Comparison of ENCODE assay signal across 19 cellular contexts in genomic region chr15:90599116-90599515, GRCh38.
DNase-seq lines count a peak whose midpoint lies in the region; ATAC-seq and TF ChIP-seq lines count a peak whose summit lies in the region.
"Had no signal": no experiment of that assay in that cellular context is flagged by ENCODE, and none has a peak within 500 bp of the region (broad histone marks: within the 10 kb centered on the region; RNA-seq: fewer than 3 reads in every experiment).

No MANE protein-coding gene starts in this region.

- H3K9me3 ChIP-seq in T-helper 17 cell (ENCODE audit: control insufficient read depth, low read length, poor library complexity, severe bottlenecking) (no peaks in the 10 kb centered on the region), SK-N-SH (no peaks in the 10 kb centered on the region)
- H3K9me3 ChIP-seq: psoas muscle, spleen, uterus had no signal

- H3K9me3 Mint-ChIP-seq in activated CD4-positive, alpha-beta T cell treated with anti-CD3 and anti-CD28 coated beads, Interleukin-2, amount 10 ng/mL, durations not matched to agents 7 days and 5 days = peaks cover 3% of the 10 kb centered on the region
- H3K9me3 Mint-ChIP-seq in central memory CD8-positive, alpha-beta T cell = no peaks in the 10 kb centered on the region
- H3K9me3 Mint-ChIP-seq in stimulated activated memory B cell treated with anti-CD40 and anti-IgM and Interleukin-4, amounts not matched to agents 10 μg/mL and 1 μg/mL and 100 μg/mL, for 72 hours = no peaks in the 10 kb centered on the region
- H3K9me3 Mint-ChIP-seq: neural crest cell; stimulated activated naive B cell treated with anti-CD40 and anti-IgM and Interleukin-4, amounts not matched to agents 10 μg/mL and 1 μg/mL and 100 μg/mL, for 72 hours had no signal

- H3K9me2 ChIP-seq in SK-N-SH = no peaks in the 10 kb centered on the region

- no peaks in the 10 kb centered on the region for H3F3A ChIP-seq in SK-N-SH (replicated peaks; ENCODE audit: insufficient read depth)

- H3K4me2 ChIP-seq in SK-N-SH = no peak overlapping the region

- H3K4me3 ChIP-seq in SK-N-SH (ENCODE audit: low read depth in 2 of 2, low read length in 1 of 2) = no peak overlapping the region
- H3K4me3 ChIP-seq: psoas muscle, spleen, uterus had no signal

- H2AFZ ChIP-seq in SK-N-SH (ENCODE audit: low read depth) = no peak overlapping the region

- H4K20me1 ChIP-seq in SK-N-SH (ENCODE audit: insufficient read depth) = no peaks in the 10 kb centered on the region

- TF ChIP-seq RAD21 in SK-N-SH (IDR thresholded peaks at IDR 0.05; ENCODE audit: low read length) = no peak

- H3K27ac ChIP-seq in SK-N-SH (ENCODE audit: low read depth in 2 of 2, low read length in 1 of 2) = no peak overlapping the region

- H3K9ac ChIP-seq in SK-N-SH = no peak overlapping the region

- H3K4me1 ChIP-seq in SK-N-SH (ENCODE audit: control insufficient read depth in 1 of 2, insufficient read depth in 2 of 2, low read depth in 1 of 2, low read length in 1 of 2) = peaks cover 0 to 7% of the 10 kb centered on the region in 2 experiments; a peak in 1 of 4 replicates
- H3K4me1 ChIP-seq: uterus had no signal

- H3K4me3 Mint-ChIP-seq in activated CD4-positive, alpha-beta T cell treated with anti-CD3 and anti-CD28 coated beads, Interleukin-2, amount 10 ng/mL, durations not matched to agents 7 days and 5 days = peak overlapping the region; percentile 43
- peak overlapping the region; percentile 50 for H3K4me3 Mint-ChIP-seq in T-helper 17 cell
- no peak overlapping the region for H3K4me3 Mint-ChIP-seq in central memory CD8-positive, alpha-beta T cell
- H3K4me3 Mint-ChIP-seq in stimulated activated memory B cell treated with anti-CD40 and anti-IgM and Interleukin-4, amounts not matched to agents 10 μg/mL and 1 μg/mL and 100 μg/mL, for 72 hours = no peak overlapping the region
- H3K4me3 Mint-ChIP-seq: neural crest cell had no signal

- no peak for TF ChIP-seq EP300 in SK-N-SH (IDR thresholded peaks at IDR 0.05; ENCODE audit: borderline replicate concordance in 1 of 2, low read depth in 1 of 2, low read length in 1 of 2)

- no peaks in the 10 kb centered on the region for H3K27me3 Mint-ChIP-seq in activated CD4-positive, alpha-beta T cell treated with anti-CD3 and anti-CD28 coated beads, Interleukin-2, amount 10 ng/mL, durations not matched to agents 7 days and 5 days
- no peaks in the 10 kb centered on the region for H3K27me3 Mint-ChIP-seq in T-helper 17 cell
- no peaks in the 10 kb centered on the region for H3K27me3 Mint-ChIP-seq in central memory CD8-positive, alpha-beta T cell
- H3K27me3 Mint-ChIP-seq in stimulated activated memory B cell treated with anti-CD40 and anti-IgM and Interleukin-4, amounts not matched to agents 10 μg/mL and 1 μg/mL and 100 μg/mL, for 72 hours = no peaks in the 10 kb centered on the region
- H3K27me3 Mint-ChIP-seq: stimulated activated naive B cell treated with anti-CD40 and anti-IgM and Interleukin-4, amounts not matched to agents 10 μg/mL and 1 μg/mL and 100 μg/mL, for 72 hours had no signal

- DNase-seq in activated CD4-positive, alpha-beta T cell treated with anti-CD3 and anti-CD28 coated beads, Interleukin-2, amount 10 ng/mL, durations not matched to agents 7 days and 5 days = no peak
- no peak for DNase-seq in activated CD4-positive, alpha-beta T cell treated with anti-CD3 and anti-CD28 coated beads, Interleukin-2, amount 50 U/mL, for 48 hours
- DNase-seq in T-helper 17 cell (no peak), SK-N-SH (no peak), germinal center (ENCODE audit: low spot score) (no peak)
- DNase-seq in central memory CD8-positive, alpha-beta T cell (ENCODE audit: low spot score in 2 of 2) = no peak
- DNase-seq: activated CD4-positive, CD25-positive, alpha-beta regulatory T cell; activated T-cell treated with anti-CD3 and anti-CD28 coated beads, Interleukin-2, amount 50 U/mL, for 1 hour; EL; NCI-H1048; NCI-H774; psoas muscle; spleen; stimulated activated naive B cell treated with anti-CD40 and anti-IgM and Interleukin-4, amounts not matched to agents 10 μg/mL and 1 μg/mL and 100 μg/mL, for 72 hours; SW 1271; uterus had no signal

- TF ChIP-seq CTCF in SK-N-SH (IDR thresholded peaks at IDR 0.05) = no peak

- POLR2A ChIA-PET in activated CD4-positive, alpha-beta T cell treated with anti-CD3 and anti-CD28 coated beads, Interleukin-2, amount 10 ng/mL, durations not matched to agents 7 days and 5 days (lab: Charles Lee) = no interaction called here
- POLR2A ChIA-PET in SK-N-SH (lab: Yijun Ruan, JAX) = no interaction called here

- peaks cover 1% of the 10 kb centered on the region; the same call in 1 of the 2 replicates for H3K79me2 ChIP-seq in SK-N-SH (ENCODE audit: insufficient read depth)

- 94% methylated on average over 4 of the region's 4 CpGs for WGBS in SK-N-SH (ENCODE audit: low lambda C conversion rate)

- H3K36me3 ChIP-seq in SK-N-SH (replicated peaks in 1 of 2; ENCODE audit: control insufficient read depth in 1 of 2, insufficient read depth in 2 of 2, low read length in 1 of 2) = peaks cover 1 to 13% of the 10 kb centered on the region in 2 experiments
- H3K36me3 ChIP-seq: uterus had no signal

- H3K27me3 ChIP-seq in SK-N-SH (ENCODE audit: insufficient read depth) = no peaks in the 10 kb centered on the region
- H3K27me3 ChIP-seq: spleen, uterus had no signal

- ATAC-seq in T-helper 17 cell (no peak), HG02840 (IDR thresholded peaks at IDR 0.05; ENCODE audit: low FRiP score, unreplicated experiment) (no peak)
- ATAC-seq in central memory CD8-positive, alpha-beta T cell (replicated peaks; ENCODE audit: extremely low read depth, poor library complexity, severe bottlenecking) = no peak
- no peak for ATAC-seq in stimulated activated memory B cell treated with anti-CD40 and anti-IgM and Interleukin-4, amounts not matched to agents 10 μg/mL and 1 μg/mL and 100 μg/mL, for 72 hours
- ATAC-seq: stimulated activated naive B cell treated with anti-CD40 and anti-IgM and Interleukin-4, amounts not matched to agents 10 μg/mL and 1 μg/mL and 100 μg/mL, for 72 hours had no signal

- peaks cover 78% of the 10 kb centered on the region for H3K4me1 Mint-ChIP-seq in activated CD4-positive, alpha-beta T cell treated with anti-CD3 and anti-CD28 coated beads, Interleukin-2, amount 10 ng/mL, durations not matched to agents 7 days and 5 days
- peaks cover 58% of the 10 kb centered on the region for H3K4me1 Mint-ChIP-seq in T-helper 17 cell
- peaks cover 51% of the 10 kb centered on the region for H3K4me1 Mint-ChIP-seq in central memory CD8-positive, alpha-beta T cell
- H3K4me1 Mint-ChIP-seq in stimulated activated memory B cell treated with anti-CD40 and anti-IgM and Interleukin-4, amounts not matched to agents 10 μg/mL and 1 μg/mL and 100 μg/mL, for 72 hours = peaks cover 52% of the 10 kb centered on the region
- H3K4me1 Mint-ChIP-seq: neural crest cell had no signal

- H3K36me3 Mint-ChIP-seq in activated CD4-positive, alpha-beta T cell treated with anti-CD3 and anti-CD28 coated beads, Interleukin-2, amount 10 ng/mL, durations not matched to agents 7 days and 5 days (ENCODE audit: low read depth) = peaks cover 78% of the 10 kb centered on the region
- peaks cover 14% of the 10 kb centered on the region for H3K36me3 Mint-ChIP-seq in T-helper 17 cell (ENCODE audit: low read depth)
- peaks cover 11% of the 10 kb centered on the region for H3K36me3 Mint-ChIP-seq in central memory CD8-positive, alpha-beta T cell (ENCODE audit: insufficient read depth)
- peaks cover 12% of the 10 kb centered on the region for H3K36me3 Mint-ChIP-seq in stimulated activated memory B cell treated with anti-CD40 and anti-IgM and Interleukin-4, amounts not matched to agents 10 μg/mL and 1 μg/mL and 100 μg/mL, for 72 hours

- CTCF ChIA-PET in activated CD4-positive, alpha-beta T cell treated with anti-CD3 and anti-CD28 coated beads, Interleukin-2, amount 10 ng/mL, durations not matched to agents 7 days and 5 days (lab: Charles Lee) = interaction anchor here (0.9 to 1.5 kb wide), 3 partner anchors 13 to 287 kb away, joined by 3 to 6 read pairs (median 4); no protein-coding TSS in a partner anchor
- CTCF ChIA-PET in SK-N-SH (lab: Yijun Ruan, JAX) = interaction anchor here (0.7 kb wide), 1 partner anchor 32 kb away, joined by 3 read pairs; no protein-coding TSS in a partner anchor

- H3K27ac Mint-ChIP-seq in activated CD4-positive, alpha-beta T cell treated with anti-CD3 and anti-CD28 coated beads, Interleukin-2, amount 10 ng/mL, durations not matched to agents 7 days and 5 days = peak overlapping the region; percentile 99
- H3K27ac Mint-ChIP-seq in T-helper 17 cell = peak overlapping the region; percentile 98
- H3K27ac Mint-ChIP-seq in central memory CD8-positive, alpha-beta T cell (ENCODE audit: low read depth) = peak overlapping the region; percentile 49
- peak overlapping the region; percentile 95 for H3K27ac Mint-ChIP-seq in stimulated activated memory B cell treated with anti-CD40 and anti-IgM and Interleukin-4, amounts not matched to agents 10 μg/mL and 1 μg/mL and 100 μg/mL, for 72 hours

TF ChIP-seq in SK-N-SH, 30 proteins besides CTCF, POLR2A, EP300 and RAD21:
- TF ChIP-seq RXRA (IDR thresholded peaks at IDR 0.05; ENCODE audit: borderline replicate concordance, low read depth) (no peak), USF1 (IDR thresholded peaks at IDR 0.05; ENCODE audit: borderline replicate concordance, low read depth) (no peak), TCF12 (IDR thresholded peaks at IDR 0.05) (no peak)
TF ChIP-seq in SK-N-SH: peak in this region for 0.

Comparison
In these comparisons a context has a peak if more than half of its experiments do, and no peak if none do; other contexts are left out.
1. H3K27ac Mint-ChIP-seq: peak in every context shown above with its lines; median percentile 99 in activated CD4-positive, alpha-beta T cell treated with anti-CD3 and anti-CD28 coated beads, Interleukin-2, amount 10 ng/mL, durations not matched to agents 7 days and 5 days; 98 in T-helper 17 cell; 95 in stimulated activated memory B cell treated with anti-CD40 and anti-IgM and Interleukin-4, amounts not matched to agents 10 μg/mL and 1 μg/mL and 100 μg/mL, for 72 hours; 49 in central memory CD8-positive, alpha-beta T cell.
2. H3K4me3 Mint-ChIP-seq: peak in activated CD4-positive, alpha-beta T cell treated with anti-CD3 and anti-CD28 coated beads, Interleukin-2, amount 10 ng/mL, durations not matched to agents 7 days and 5 days (single experiment) and T-helper 17 cell (single experiment); none in central memory CD8-positive, alpha-beta T cell (single experiment) and stimulated activated memory B cell treated with anti-CD40 and anti-IgM and Interleukin-4, amounts not matched to agents 10 μg/mL and 1 μg/mL and 100 μg/mL, for 72 hours (single experiment).